Comparison of ENCODE assay signal across 23 cellular contexts in the genomic region with DNA sequence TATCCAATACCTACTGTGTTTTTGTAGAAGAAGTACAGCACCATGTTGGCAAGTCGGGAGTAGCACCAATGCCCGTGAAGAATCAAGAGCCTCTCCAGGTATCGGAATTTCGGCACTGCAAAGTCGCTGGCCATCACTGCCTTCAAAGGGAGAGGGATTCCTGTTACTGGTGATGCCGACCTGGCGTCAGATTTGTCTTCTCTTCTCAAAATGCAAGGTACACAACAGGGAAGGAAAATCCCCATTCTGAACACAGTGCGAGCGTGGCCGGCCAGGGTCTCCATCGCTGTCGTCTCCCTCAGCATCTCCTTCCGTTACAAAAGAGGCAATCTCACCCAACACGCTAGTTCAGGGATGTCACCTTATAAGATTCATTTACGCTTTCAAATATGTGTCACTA.
DNase-seq lines count a peak whose midpoint lies in the region; ATAC-seq and TF ChIP-seq lines count a peak whose summit lies in the region.
"Had no signal": no experiment of that assay in that cellular context is flagged by ENCODE, and none has a peak within 500 bp of the region (broad histone marks: within the 10 kb centered on the region; RNA-seq: fewer than 3 reads in every experiment).

No MANE protein-coding gene starts in this region.

- H3K9me3 ChIP-seq in Peyer's patch (no peaks in the 10 kb centered on the region), ascending aorta (no peaks in the 10 kb centered on the region), upper lobe of right lung (no peaks in the 10 kb centered on the region)
- H3K9me3 ChIP-seq: A549, BE2C had no signal

- H3K4me1 ChIP-seq in Peyer's patch, result no peaks in the 10 kb centered on the region
- peaks cover 0 to 41% of the 10 kb centered on the region in 2 donors for H3K4me1 ChIP-seq in ascending aorta
- no peaks in the 10 kb centered on the region for H3K4me1 ChIP-seq in upper lobe of right lung
- H3K4me1 ChIP-seq: A549, BE2C had no signal

- DNase-seq in Peyer's patch (peak in 2 of 3 donors; percentile 10 to 24), ascending aorta (ENCODE audit: low spot score in 2 of 2) (peak in 1 of 2 donors; percentile 39), mesenteric fat pad (ENCODE audit: low spot score) (peak; percentile 49), upper lobe of right lung (peak; percentile 37), NCI-H1092 treated with DMSO at 0.1 percent for 48 hours (lab: John Stamatoyannopoulos, UW) (no peak)
- no peak for DNase-seq in stimulated activated CD4-positive, alpha-beta T cell treated with anti-CD3 and anti-CD28 coated beads, Interleukin-2, amount 100 ng/mL, for 24 hours
- DNase-seq: 8988T; ACHN; AML-193; BE2C; CD4-positive, alpha-beta T cell; CD8-positive, alpha-beta memory T cell; DMS 273 treated with DMSO at 0.1 percent for 48 hours; DMS79; EL; GDM1; GM23248; H7; HCEC 1CT had no signal

- TF ChIP-seq CTCF in Peyer's patch (IDR thresholded peaks at IDR 0.05), result no peak
- TF ChIP-seq CTCF in ascending aorta (IDR thresholded peaks at IDR 0.05), result no peak
- no peak for TF ChIP-seq CTCF in upper lobe of right lung (IDR thresholded peaks at IDR 0.05)

- H3K36me3 ChIP-seq in Peyer's patch (no peaks in the 10 kb centered on the region), ascending aorta (peaks cover 20 to 44% of the 10 kb centered on the region in 2 donors), upper lobe of right lung (no peaks in the 10 kb centered on the region)
- H3K36me3 ChIP-seq: BE2C had no signal

- intact Hi-C loops in ascending aorta (cut with DNase I), result no loop called here
- intact Hi-C loops in upper lobe of right lung (cut with DNase I), result no loop called here

- no peak for TF ChIP-seq POLR2A in Peyer's patch (IDR thresholded peaks at IDR 0.05)

- H3K27ac ChIP-seq in Peyer's patch (no peak overlapping the region), ascending aorta (peak overlapping the region; percentile 19 to 51), upper lobe of right lung (no peak overlapping the region)
- H3K27ac ChIP-seq: A549; BLaER1 treated with 17β-estradiol and CSF1 and Interleukin-3, amounts not matched to agents 10 nM and 100 nM; GM23248 had no signal

- H3K27me3 ChIP-seq in Peyer's patch, result no peaks in the 10 kb centered on the region
- H3K27me3 ChIP-seq in ascending aorta, result no peaks in the 10 kb centered on the region
- H3K27me3 ChIP-seq in upper lobe of right lung, result no peaks in the 10 kb centered on the region
- H3K27me3 ChIP-seq: BE2C; BLaER1 treated with 17β-estradiol and CSF1 and Interleukin-3, amounts not matched to agents 10 nM and 100 nM had no signal

- no peak overlapping the region for H3K4me3 ChIP-seq in Peyer's patch
- H3K4me3 ChIP-seq in ascending aorta, result no peak overlapping the region
- H3K4me3 ChIP-seq in upper lobe of right lung, result no peak overlapping the region
- H3K4me3 ChIP-seq: A549; BLaER1 treated with 17β-estradiol and CSF1 and Interleukin-3, amounts not matched to agents 10 nM and 100 nM; GM12878; GM23248 had no signal

- ATAC-seq in upper lobe of right lung (no peak), GM18870 (IDR thresholded peaks at IDR 0.05; ENCODE audit: unreplicated experiment) (no peak)
- ATAC-seq: A549, GM12878 had no signal

Comparison
In these comparisons a context has a peak if more than half of its experiments do, and no peak if none do; other contexts are left out.
1. DNase-seq: peak in Peyer's patch (2 of 3), mesenteric fat pad (single experiment) and upper lobe of right lung (single experiment); none in stimulated activated CD4-positive, alpha-beta T cell treated with anti-CD3 and anti-CD28 coated beads, Interleukin-2, amount 100 ng/mL, for 24 hours (0 of 2) and NCI-H1092 treated with DMSO at 0.1 percent for 48 hours (single experiment).
2. H3K27ac ChIP-seq: peak in ascending aorta (2 of 2); none in Peyer's patch (0 of 4) and upper lobe of right lung (single experiment).